20 cellular contexts compared by ENCODE assay signal in the genomic region with DNA sequence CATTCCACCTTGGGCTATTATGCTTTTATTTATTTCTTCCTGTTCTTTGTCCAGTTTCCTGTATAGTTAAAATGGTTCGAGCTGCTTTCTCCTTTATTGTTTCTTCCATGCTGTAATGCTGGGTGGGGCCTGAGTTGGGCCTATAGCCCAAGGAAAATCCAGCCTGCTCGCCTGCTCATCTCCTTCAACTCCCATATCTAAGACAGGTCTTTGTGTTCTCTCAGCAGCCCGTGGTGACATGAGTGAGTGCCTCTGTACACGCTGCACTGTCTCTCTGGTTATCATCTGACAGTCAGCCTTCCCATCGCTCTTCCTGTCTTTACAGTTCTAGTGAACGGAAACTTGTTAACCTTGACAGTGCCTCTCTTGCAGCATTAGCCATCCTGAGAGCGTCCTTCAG.
A peak's percentile ranks its signal among the peaks of the same experiment; 100 is the strongest.
DNase-seq lines count a peak whose midpoint lies in the region; ATAC-seq and TF ChIP-seq lines count a peak whose summit lies in the region.
"Had no signal": no experiment of that assay in that cellular context is flagged by ENCODE, and none has a peak within 500 bp of the region (broad histone marks: within the 10 kb centered on the region; RNA-seq: fewer than 3 reads in every experiment).

No MANE protein-coding gene starts in this region.

- intact Hi-C loops in naive thymus-derived CD4-positive, alpha-beta T cell (cut with micrococcal nuclease): no loop called here

- H3K4me3 Mint-ChIP-seq in immature natural killer cell: peak overlapping the region in 3 of 5 donors; percentile 20 to 47 (median 35)
- peak overlapping the region in 3 of 10 donors; percentile 43 to 63 (median 51) for H3K4me3 Mint-ChIP-seq in naive thymus-derived CD4-positive, alpha-beta T cell
- H3K4me3 Mint-ChIP-seq: brain had no signal

- POLR2A ChIA-PET in naive thymus-derived CD4-positive, alpha-beta T cell (lab: Charles Lee): no interaction called here
- POLR2A ChIA-PET in RWPE1 (lab: Yijun Ruan, JAX; ENCODE audit: low non-redundant PET): no interaction called here

- CTCF ChIA-PET in naive thymus-derived CD4-positive, alpha-beta T cell (lab: Charles Lee): no interaction called here
- CTCF ChIA-PET in RWPE1 (lab: Yijun Ruan, JAX): no interaction called here

- no peak overlapping the region for H3K27ac ChIP-seq in naive thymus-derived CD4-positive, alpha-beta T cell (ENCODE audit: low read depth, low read length)
- H3K27ac ChIP-seq in RWPE1: no peak overlapping the region
- H3K27ac ChIP-seq: testis had no signal

- DNase-seq in amniotic epithelial cell (ENCODE audit: low read depth): peak; percentile 19
- no peak for DNase-seq in immature natural killer cell
- DNase-seq in naive thymus-derived CD4-positive, alpha-beta T cell: no peak
- no peak for DNase-seq in RWPE1 (ENCODE audit: low spot score)
- no peak for DNase-seq in cerebellar nuclear complex (lab: John Stamatoyannopoulos, UW)
- DNase-seq: activated CD4-positive, alpha-beta T cell treated with anti-CD3 and anti-CD28 coated beads, Interleukin-2, amount 50 U/mL, for 48 hours; activated T-cell treated with anti-CD3 and anti-CD28 coated beads, Interleukin-2, amount 50 U/mL, for 48 hours; AML-193; COR-L47; erythroblast; Kasumi-1; NCI-H1105; posterior cingulate gyrus; RPMI8226; testis had no signal

- H3K36me3 ChIP-seq in naive thymus-derived CD4-positive, alpha-beta T cell (ENCODE audit: control insufficient read depth in 2 of 3, insufficient read depth in 3 of 3, low read length in 3 of 3): no peaks in the 10 kb centered on the region

- no peak overlapping the region for H3K4me3 ChIP-seq in naive thymus-derived CD4-positive, alpha-beta T cell (ENCODE audit: low read length)
- H3K4me3 ChIP-seq: testis had no signal

- peaks cover 0 to 6% (median 0%) of the 10 kb centered on the region in 6 donors for H3K9me3 Mint-ChIP-seq in immature natural killer cell
- H3K9me3 Mint-ChIP-seq in naive thymus-derived CD4-positive, alpha-beta T cell: peaks cover 0 to 11% (median 0%) of the 10 kb centered on the region in 11 donors

- no peaks in the 10 kb centered on the region for H3K27me3 ChIP-seq in naive thymus-derived CD4-positive, alpha-beta T cell (ENCODE audit: control insufficient read depth in 2 of 2, insufficient read depth in 2 of 2, low read length in 2 of 2)
- H3K27me3 ChIP-seq: testis had no signal

- H3K9me3 ChIP-seq in naive thymus-derived CD4-positive, alpha-beta T cell (ENCODE audit: control insufficient read depth in 2 of 3, low read length in 3 of 3): no peaks in the 10 kb centered on the region
- H3K9me3 ChIP-seq: testis had no signal

- peaks cover 0 to 2% (median 0%) of the 10 kb centered on the region in 3 donors for H3K27me3 Mint-ChIP-seq in immature natural killer cell (ENCODE audit: low read depth in 3 of 3)
- H3K27me3 Mint-ChIP-seq in naive thymus-derived CD4-positive, alpha-beta T cell: peaks cover 1 to 7% (median 3%) of the 10 kb centered on the region in 5 donors
- H3K27me3 Mint-ChIP-seq: brain had no signal

- no peaks in the 10 kb centered on the region for H3K4me1 ChIP-seq in naive thymus-derived CD4-positive, alpha-beta T cell (ENCODE audit: control insufficient read depth in 2 of 2, insufficient read depth in 2 of 2, low read length in 2 of 2)
- H3K4me1 ChIP-seq: testis had no signal

- ATAC-seq in GM18861 (IDR thresholded peaks at IDR 0.05; ENCODE audit: unreplicated experiment) (peak; percentile 32), HG02885 (IDR thresholded peaks at IDR 0.05; ENCODE audit: poor library complexity, unreplicated experiment) (peak; percentile 26), GM18498 (IDR thresholded peaks at IDR 0.05; ENCODE audit: unreplicated experiment) (no peak)
- ATAC-seq in naive thymus-derived CD4-positive, alpha-beta T cell: no peak

- peaks cover 9 to 32% of the 10 kb centered on the region in 2 donors for H3K4me1 Mint-ChIP-seq in immature natural killer cell
- peaks cover 0 to 6% (median 4%) of the 10 kb centered on the region in 7 donors for H3K4me1 Mint-ChIP-seq in naive thymus-derived CD4-positive, alpha-beta T cell

- TF ChIP-seq CTCF in RWPE1 (conservative IDR thresholded peaks at IDR 0.05; ENCODE audit: low read depth): no peak

- H3K27ac Mint-ChIP-seq in immature natural killer cell: peak overlapping the region in 2 of 6 donors; percentile 62 to 67
- no peak overlapping the region for H3K27ac Mint-ChIP-seq in naive thymus-derived CD4-positive, alpha-beta T cell
- H3K27ac Mint-ChIP-seq: activated naive CD4-positive, alpha-beta T cell treated with anti-CD3 and anti-CD28 coated beads, Interleukin-2, amount 50 U/mL, for 72 hours; brain had no signal

- no peaks in the 10 kb centered on the region for H3K36me3 Mint-ChIP-seq in immature natural killer cell
- no peaks in the 10 kb centered on the region for H3K36me3 Mint-ChIP-seq in naive thymus-derived CD4-positive, alpha-beta T cell
- H3K36me3 Mint-ChIP-seq: activated naive CD4-positive, alpha-beta T cell treated with anti-CD3 and anti-CD28 coated beads, Interleukin-2, amount 50 U/mL, for 72 hours; brain had no signal

Comparison
In these comparisons a context has a peak if more than half of its experiments do, and no peak if none do; other contexts are left out.
1. ATAC-seq: peak in GM18861 (single experiment) and HG02885 (single experiment); none in GM18498 (single experiment) and naive thymus-derived CD4-positive, alpha-beta T cell (single experiment).